11 cellular contexts compared by ENCODE assay signal in the genomic region with DNA sequence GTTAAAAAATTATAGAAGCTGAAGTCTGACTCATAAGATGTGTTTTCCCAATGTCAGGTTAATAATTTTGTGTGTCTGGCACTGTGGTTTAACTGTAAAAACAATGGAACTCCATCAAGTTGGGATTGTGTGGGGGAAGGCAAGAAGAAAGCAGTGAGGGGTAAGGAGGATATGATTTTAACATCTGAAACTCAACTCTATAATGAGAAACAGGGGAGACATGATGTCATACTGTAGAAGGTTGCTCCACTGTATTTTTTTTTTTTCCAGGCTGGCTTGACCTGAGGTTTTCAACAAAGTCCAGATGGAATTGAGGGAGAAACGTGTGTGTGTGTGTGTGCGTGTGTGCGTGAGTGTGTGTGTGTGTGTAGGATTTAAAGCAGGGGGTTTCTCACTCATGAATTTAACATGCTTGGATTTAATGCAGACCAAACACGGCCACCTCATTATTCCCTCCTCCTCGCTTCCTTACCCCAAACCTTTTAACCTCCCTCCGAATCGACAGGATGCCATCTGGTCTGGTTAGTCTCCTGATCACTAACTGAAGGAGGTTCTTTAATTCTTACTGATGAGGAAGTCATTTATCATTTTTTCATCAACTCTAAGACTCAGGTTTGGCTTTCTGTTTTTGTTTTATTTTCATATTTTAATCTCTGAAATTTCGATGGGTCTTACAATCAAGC.
A peak's percentile ranks its signal among the peaks of the same experiment; 100 is the strongest.
DNase-seq lines count a peak whose midpoint lies in the region; FAIRE-seq and TF ChIP-seq lines count a peak whose summit lies in the region.
"Had no signal": no experiment of that assay in that cellular context is flagged by ENCODE, and none has a peak within 500 bp of the region (broad histone marks: within the 10 kb centered on the region; RNA-seq: fewer than 3 reads in every experiment).

No MANE protein-coding gene starts in this region.

- H3K36me3 Mint-ChIP-seq in osteocyte (ENCODE audit: unreplicated experiment) = no peaks in the 10 kb centered on the region
- H3K36me3 Mint-ChIP-seq: stimulated activated naive B cell treated with anti-CD40 and anti-IgM and Interleukin-4, amounts not matched to agents 10 μg/mL and 1 μg/mL and 100 μg/mL, for 72 hours had no signal

- H3K9me3 ChIP-seq in endothelial cell of umbilical vein (replicated peaks; ENCODE audit: control insufficient read depth, insufficient read depth, low read length) (no peaks in the 10 kb centered on the region), sigmoid colon (no peaks in the 10 kb centered on the region)

- peak; percentile 73 for DNase-seq in GM03348 (ENCODE audit: low spot score)
- peak; percentile 62 for DNase-seq in NCI-H524 treated with DMSO at 0.1 percent for 48 hours (lab: John Stamatoyannopoulos, UW)
- peak; percentile 19 for DNase-seq in endothelial cell of umbilical vein (ENCODE audit: low read depth, low spot score)
- no peak for DNase-seq in osteocyte (ENCODE audit: extremely low spot score, unreplicated experiment)
- DNase-seq in NCI-H187 treated with DMSO at 0.1 percent for 48 hours (lab: John Stamatoyannopoulos, UW) = no peak
- no peak for DNase-seq in activated CD4-positive, alpha-beta T cell treated with anti-CD3 and anti-CD28 coated beads, Interleukin-2, amount 50 U/mL, for 48 hours
- no peak for DNase-seq in dorsolateral prefrontal cortex
- no peak for DNase-seq in sigmoid colon
- DNase-seq: activated T-cell treated with anti-CD3 and anti-CD28 coated beads, Interleukin-2, amount 50 U/mL, for 24 hours; stimulated activated naive B cell treated with anti-CD40 and anti-IgM and Interleukin-4, amounts not matched to agents 10 μg/mL and 1 μg/mL and 100 μg/mL, for 72 hours had no signal

- peak overlapping the region; percentile 52 for H3K4me3 Mint-ChIP-seq in osteocyte (ENCODE audit: unreplicated experiment)
- H3K4me3 Mint-ChIP-seq: activated T-cell treated with anti-CD3 and anti-CD28 coated beads, Interleukin-2, amount 50 U/mL, for 24 hours; stimulated activated naive B cell treated with anti-CD40 and anti-IgM and Interleukin-4, amounts not matched to agents 10 μg/mL and 1 μg/mL and 100 μg/mL, for 72 hours had no signal

- no peaks in the 10 kb centered on the region for H4K20me1 ChIP-seq in endothelial cell of umbilical vein (replicated peaks; ENCODE audit: control insufficient read depth, extremely low read depth, insufficient read depth, low read length)

- TF ChIP-seq CTCF in endothelial cell of umbilical vein (IDR thresholded peaks at IDR 0.05; ENCODE audit: extremely low read depth in 1 of 2, insufficient read depth in 1 of 2, low read depth in 1 of 2, low read length in 2 of 2) (no peak), osteocyte (IDR thresholded peaks at IDR 0.05) (no peak), dorsolateral prefrontal cortex (IDR thresholded peaks at IDR 0.05 in 54 of 56, conservative IDR thresholded peaks at IDR 0.05 in 2 of 56; ENCODE audit: low read depth in 1 of 56, partially characterized antibody in 56 of 56) (no peak), sigmoid colon (IDR thresholded peaks at IDR 0.05) (no peak)

- H3K27ac Mint-ChIP-seq in osteocyte (ENCODE audit: unreplicated experiment) = peak overlapping the region; percentile 88
- H3K27ac Mint-ChIP-seq: activated T-cell treated with anti-CD3 and anti-CD28 coated beads, Interleukin-2, amount 50 U/mL, for 24 hours; stimulated activated naive B cell treated with anti-CD40 and anti-IgM and Interleukin-4, amounts not matched to agents 10 μg/mL and 1 μg/mL and 100 μg/mL, for 72 hours had no signal

- no peaks in the 10 kb centered on the region for H3K27me3 Mint-ChIP-seq in osteocyte (ENCODE audit: unreplicated experiment)

- no peak overlapping the region for H2AFZ ChIP-seq in endothelial cell of umbilical vein (ENCODE audit: low read depth, low read length)
- H2AFZ ChIP-seq: hepatocyte had no signal

- peaks cover 23% of the 10 kb centered on the region for H3K4me1 Mint-ChIP-seq in osteocyte (ENCODE audit: unreplicated experiment)

- H3K27me3 ChIP-seq in endothelial cell of umbilical vein (ENCODE audit: control insufficient read depth in 2 of 2, insufficient read depth in 2 of 2, low read length in 2 of 2) (no peaks in the 10 kb centered on the region), dorsolateral prefrontal cortex (no peaks in the 10 kb centered on the region), sigmoid colon (no peaks in the 10 kb centered on the region)
- H3K27me3 ChIP-seq: hepatocyte had no signal

- no peak for FAIRE-seq in endothelial cell of umbilical vein (lab: Jason Lieb, UNC)

- POLR2A ChIA-PET in endothelial cell of umbilical vein (lab: Charles Lee) = no interaction called here

- no peak overlapping the region for H3K27ac ChIP-seq in endothelial cell of umbilical vein (ENCODE audit: insufficient read depth, low read depth, low read length)
- H3K27ac ChIP-seq in dorsolateral prefrontal cortex = no peak overlapping the region
- no peak overlapping the region for H3K27ac ChIP-seq in sigmoid colon
- H3K27ac ChIP-seq: hepatocyte had no signal

- no peaks in the 10 kb centered on the region for H3K9me1 ChIP-seq in endothelial cell of umbilical vein (replicated peaks; ENCODE audit: control insufficient read depth, extremely low read depth, insufficient read depth, low read length)

- no peak overlapping the region for H3K4me2 ChIP-seq in endothelial cell of umbilical vein (ENCODE audit: insufficient read depth, low read length)
- H3K4me2 ChIP-seq: hepatocyte had no signal

- no peak for TF ChIP-seq POLR2A in endothelial cell of umbilical vein (IDR thresholded peaks at IDR 0.05; ENCODE audit: low read depth, low read length)
- no peak for TF ChIP-seq POLR2A in sigmoid colon (IDR thresholded peaks at IDR 0.05)

- no TSS peak for BruUV-seq in endothelial cell of umbilical vein (replicated peaks; lab: Mats Ljungman, UMichigan)

- H3K4me1 ChIP-seq in endothelial cell of umbilical vein (ENCODE audit: control insufficient read depth, extremely low read depth, insufficient read depth, low read length) (no peaks in the 10 kb centered on the region), sigmoid colon (no peaks in the 10 kb centered on the region)

- H3K79me2 ChIP-seq in endothelial cell of umbilical vein (ENCODE audit: control insufficient read depth, insufficient read depth, low read length) = no peaks in the 10 kb centered on the region
- H3K79me2 ChIP-seq: hepatocyte had no signal

- CTCF ChIA-PET in endothelial cell of umbilical vein (lab: Charles Lee) = no interaction called here

- H3K9ac ChIP-seq in endothelial cell of umbilical vein (replicated peaks; ENCODE audit: extremely low read depth, insufficient read depth, low read length) = no peak overlapping the region

- no peak overlapping the region for H3K4me3 ChIP-seq in endothelial cell of umbilical vein (replicated peaks in 1 of 3; ENCODE audit: insufficient read depth in 1 of 3, low read depth in 1 of 3, low read length in 3 of 3)
- no peak overlapping the region for H3K4me3 ChIP-seq in dorsolateral prefrontal cortex
- H3K4me3 ChIP-seq in sigmoid colon = no peak overlapping the region
- H3K4me3 ChIP-seq: hepatocyte had no signal

- dilution Hi-C loops in endothelial cell of umbilical vein (cut with MboI; ENCODE audit: extremely low pct_ligation_motif_present, low sequenced_read_pairs) = no loop called here

- intact Hi-C loops in endothelial cell of umbilical vein (cut with micrococcal nuclease) (no loop called here), dorsolateral prefrontal cortex (cut with DNase I) (no loop called here), sigmoid colon (cut with DNase I) (no loop called here)

- H3K9me3 Mint-ChIP-seq in osteocyte (ENCODE audit: unreplicated experiment) = peaks cover 3% of the 10 kb centered on the region
- H3K9me3 Mint-ChIP-seq: activated T-cell treated with anti-CD3 and anti-CD28 coated beads, Interleukin-2, amount 50 U/mL, for 24 hours had no signal

- TF ChIP-seq EP300 in sigmoid colon (IDR thresholded peaks at IDR 0.05) = no peak

- H3K36me3 ChIP-seq in endothelial cell of umbilical vein (ENCODE audit: control insufficient read depth in 2 of 2, extremely low read depth in 1 of 2, insufficient read depth in 2 of 2, low read length in 2 of 2) (no peaks in the 10 kb centered on the region), sigmoid colon (no peaks in the 10 kb centered on the region)

- WGBS in sigmoid colon, 2 donors = 45 to 71% methylated on average over 8 of the region's 8 CpGs

TF ChIP-seq in endothelial cell of umbilical vein, 7 proteins besides CTCF, POLR2A, EP300 and RAD21:
- TF ChIP-seq JUN (IDR thresholded peaks at IDR 0.05; ENCODE audit: borderline replicate concordance, insufficient read depth, insufficient read length, low read depth) (no peak), FOS (IDR thresholded peaks at IDR 0.05; ENCODE audit: borderline replicate concordance, insufficient read depth, low read length) (no peak), MYC (IDR thresholded peaks at IDR 0.05; ENCODE audit: low read depth, low read length) (no peak), EZH2 (IDR thresholded peaks at IDR 0.05; ENCODE audit: borderline replicate concordance, low read depth, low read length, severe bottlenecking) (no peak), POLR2AphosphoS5 (IDR thresholded peaks at IDR 0.05; ENCODE audit: insufficient read depth, low read depth, low read length) (no peak), GATA2 (IDR thresholded peaks at IDR 0.05; ENCODE audit: insufficient read depth, insufficient read length, low read depth, low read length) (no peak)
- TF ChIP-seq, protein P1, sequence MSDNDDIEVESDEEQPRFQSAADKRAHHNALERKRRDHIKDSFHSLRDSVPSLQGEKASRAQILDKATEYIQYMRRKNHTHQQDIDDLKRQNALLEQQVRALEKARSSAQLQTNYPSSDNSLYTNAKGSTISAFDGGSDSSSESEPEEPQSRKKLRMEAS (IDR thresholded peaks at IDR 0.05; ENCODE audit: insufficient read depth, insufficient read length) = no peak

Comparison
In these comparisons a context has a peak if more than half of its experiments do, and no peak if none do; other contexts are left out.
1. DNase-seq: peak in GM03348 (single experiment), NCI-H524 treated with DMSO at 0.1 percent for 48 hours (single experiment) and endothelial cell of umbilical vein (single experiment); none in osteocyte (single experiment), NCI-H187 treated with DMSO at 0.1 percent for 48 hours (single experiment), activated CD4-positive, alpha-beta T cell treated with anti-CD3 and anti-CD28 coated beads, Interleukin-2, amount 50 U/mL, for 48 hours (0 of 2), dorsolateral prefrontal cortex (0 of 10) and sigmoid colon (single experiment).